8 cellular contexts compared by ENCODE assay signal in the genomic region with DNA sequence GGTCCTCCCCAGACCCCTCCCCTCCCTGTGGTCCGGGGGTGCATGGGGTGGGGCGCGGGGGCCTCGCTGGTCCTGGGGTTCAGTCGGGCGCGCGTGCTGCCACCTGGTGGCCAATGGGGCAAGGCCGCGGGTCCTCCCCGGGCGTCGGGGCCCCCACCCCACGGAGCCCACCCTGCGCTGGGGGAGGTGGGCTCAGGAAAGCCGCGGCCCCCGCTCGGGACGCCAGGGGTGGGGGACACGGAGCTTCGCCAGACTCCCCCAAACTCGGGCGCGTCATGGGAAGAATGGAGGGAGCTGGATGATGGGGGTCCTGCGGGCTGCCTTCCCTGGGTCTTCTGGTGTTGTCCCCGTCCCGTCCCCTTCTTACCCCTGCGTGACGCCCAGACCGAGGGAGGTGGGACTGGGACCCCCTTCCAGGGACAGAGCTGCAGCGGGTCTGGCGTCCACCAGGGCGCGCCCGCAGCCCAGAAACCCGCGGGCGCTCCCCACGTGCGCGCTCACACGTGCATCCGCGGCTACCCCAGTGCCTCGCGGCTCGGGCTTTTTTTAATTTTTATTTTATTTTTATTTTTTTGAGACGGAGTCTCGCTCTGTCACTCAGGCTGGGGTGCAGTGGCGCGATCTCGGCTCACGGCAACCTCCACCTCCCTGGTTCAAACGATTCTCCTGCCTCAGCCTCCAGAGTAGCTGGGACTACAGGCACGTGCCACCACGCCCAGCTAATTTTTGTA. TPM values are rescaled to one million over a fixed set of nuclear protein-coding genes. Genes with fewer than 3 reads are reported as not detected.
DNase-seq lines count a peak whose midpoint lies in the region; ATAC-seq and TF ChIP-seq lines count a peak whose summit lies in the region.

No MANE protein-coding gene starts in this region.

- H3K36me3 ChIP-seq in PC-3 (ENCODE audit: low read depth, low read length) (no peaks in the 10 kb centered on the region; the same call in 1 of the 2 replicates), skeletal muscle satellite cell (ENCODE audit: insufficient read depth, low read length) (no peaks in the 10 kb centered on the region)

- peak; percentile 74 for TF ChIP-seq CTCF in PC-3 (conservative IDR thresholded peaks at IDR 0.05; ENCODE audit: low read depth, low read length)

- H3K9me3 ChIP-seq in PC-3 (ENCODE audit: low read length) (no peaks in the 10 kb centered on the region), skeletal muscle satellite cell (replicated peaks; ENCODE audit: low read length) (no peaks in the 10 kb centered on the region)

- CTCF ChIA-PET in PC-3 (lab: Charles Lee), result interaction anchor here (0.7 to 1.3 kb wide), 8 partner anchors 66 to 126 kb away, joined by 3 to 5 read pairs (median 4); no protein-coding TSS in a partner anchor

- no peaks in the 10 kb centered on the region for H3F3A ChIP-seq in PC-3 (ENCODE audit: low read length, unreplicated experiment)

- peak overlapping the region; percentile 60 for H3K4me3 ChIP-seq in PC-3 (ENCODE audit: low read length)
- peak overlapping the region; percentile 39 for H3K4me3 ChIP-seq in skeletal muscle satellite cell (ENCODE audit: low read length)

- peak; percentile 71 for ATAC-seq in PC-3
- ATAC-seq in HG03159 (IDR thresholded peaks at IDR 0.05; ENCODE audit: unreplicated experiment), result no peak

- H3K79me2 ChIP-seq in PC-3 (ENCODE audit: low read length), result no peaks in the 10 kb centered on the region

- H3K4me1 ChIP-seq in PC-3 (ENCODE audit: insufficient read depth, low read length) (no peaks in the 10 kb centered on the region; the same call in 1 of the 2 replicates), skeletal muscle satellite cell (ENCODE audit: control insufficient read depth, insufficient read depth, low read length) (peaks cover 12% of the 10 kb centered on the region)

- H3K27me3 ChIP-seq in PC-3 (ENCODE audit: low read length) (peaks cover 13% of the 10 kb centered on the region), skeletal muscle satellite cell (ENCODE audit: control insufficient read depth, insufficient read depth, low read length) (peaks cover 50% of the 10 kb centered on the region)

- H3K4me2 ChIP-seq in PC-3 (ENCODE audit: low read length) (peak overlapping the region; percentile 82), skeletal muscle satellite cell (ENCODE audit: low read length) (peak overlapping the region; percentile 77)

- no peak overlapping the region for H3K9ac ChIP-seq in PC-3 (ENCODE audit: low read length)
- no peak overlapping the region for H3K9ac ChIP-seq in skeletal muscle satellite cell (ENCODE audit: low read depth, low read length)

- DNase-seq in DMS53 (lab: John Stamatoyannopoulos, UW) (peak; percentile 52), DMS53 treated with DMSO at 0.1 percent for 48 hours (lab: John Stamatoyannopoulos, UW; ENCODE audit: unreplicated experiment) (no peak), PC-3 (peak; percentile 47), head of caudate nucleus (peak in 32 of 42 donors; percentile 13 to 80 (median 47)), inferior parietal cortex (ENCODE audit: extremely low spot score) (no peak)
- DNase-seq in activated naive CD4-positive, alpha-beta T cell (lab: John Stamatoyannopoulos, UW), result peak in 3 of 4 experiments; percentile 33 to 59 (median 40)

- no TSS peak for BruUV-seq in PC-3 (replicated peaks; lab: Mats Ljungman, UMichigan)

- intact Hi-C loops in PC-3 (cut with micrococcal nuclease), result loop anchor here (5.0 kb wide), 2 partner anchors 75 to 100 kb away; no protein-coding TSS in a partner anchor
- intact Hi-C loops in head of caudate nucleus (cut with DNase I), result no loop called here

- no peak overlapping the region for H3K27ac ChIP-seq in PC-3 (ENCODE audit: low read length)

- peak overlapping the region; percentile 71 for H2AFZ ChIP-seq in PC-3 (ENCODE audit: low read length)

- no peaks in the 10 kb centered on the region for H3K9me2 ChIP-seq in PC-3 (replicated peaks; ENCODE audit: low read length)

- POLR2A ChIA-PET in PC-3 (lab: Charles Lee; ENCODE audit: unreplicated experiment), result interaction anchor here (0.6 kb wide), 1 partner anchor 126 kb away, joined by 3 read pairs; no protein-coding TSS in a partner anchor

- no peaks in the 10 kb centered on the region for H4K20me1 ChIP-seq in PC-3 (ENCODE audit: low read length)

RNA-seq across cellular contexts. Expression of gene TCF3, which starts 19.8 kb away (rescaled TPM):
- total RNA-seq in PC-3 (2014; rRNA removed), result 147 and 196 TPM in 2 replicates
- 56.3 and 92.0 TPM in 2 replicates for total RNA-seq in skeletal muscle satellite cell (2012; rRNA removed)

Comparison
In these comparisons a context has a peak if more than half of its experiments do, and no peak if none do; other contexts are left out.
1. DNase-seq: peak in DMS53 (single experiment), PC-3 (single experiment), activated naive CD4-positive, alpha-beta T cell (3 of 4) and head of caudate nucleus (32 of 42); none in DMS53 treated with DMSO at 0.1 percent for 48 hours (single experiment) and inferior parietal cortex (single experiment).